ENCODE assay signal across 23 cellular contexts in the genomic region with DNA sequence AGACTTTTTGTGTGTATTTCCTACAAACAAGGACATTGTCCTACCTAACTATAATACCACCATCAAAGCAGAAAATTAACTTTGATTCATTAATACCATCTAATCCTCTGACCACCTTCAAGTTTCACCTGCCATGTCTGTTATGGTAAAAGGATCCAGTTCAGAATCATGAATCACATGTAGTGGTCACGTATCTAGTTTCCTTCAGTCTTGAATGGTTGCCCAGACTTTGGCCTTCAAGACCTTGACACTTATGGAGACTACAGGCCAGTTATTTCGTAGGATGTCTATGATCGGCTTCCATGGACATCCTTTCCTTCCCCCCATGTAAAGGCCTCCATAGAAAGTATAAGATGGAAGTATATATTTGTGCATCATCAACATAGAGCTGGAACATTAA.
"Had no signal": no experiment of that assay in that cellular context is flagged by ENCODE, and none has a peak within 500 bp of the region (broad histone marks: within the 10 kb centered on the region; RNA-seq: fewer than 3 reads in every experiment).

No MANE protein-coding gene starts in this region.

- H3K4me3 ChIP-seq: left ventricle myocardium inferior, neural progenitor cell, sigmoid colon, smooth muscle cell, testis, uterus had no signal

- H3K27ac ChIP-seq: foreskin keratinocyte, left ventricle myocardium inferior, neural progenitor cell, sigmoid colon, testis, uterus had no signal

- ATAC-seq: foreskin keratinocyte, T-helper 17 cell had no signal

- H3K4me1 ChIP-seq: left ventricle myocardium inferior, neural progenitor cell, sigmoid colon, testis, uterus had no signal

- H3K4me3 Mint-ChIP-seq: activated T-helper 1 cell treated with anti-CD3 and anti-CD28 coated beads, Interleukin-12 subunit alpha, Interleukin-12 subunit beta, Interleukin-2, Interleukin-4 antibody, amounts not matched to agents 30 ng/mL and 10 ng/mL and 1 ng/mL, durations not matched to agents 14 hours and 24 hours and 36 hours; mesothelial cell of epicardium; neural progenitor cell; T-helper 17 cell had no signal

- H3K4me1 Mint-ChIP-seq: mesothelial cell of epicardium, neural progenitor cell had no signal

- DNase-seq: activated CD4-positive, alpha-beta T cell treated with anti-CD3 and anti-CD28 coated beads, Interleukin-2, amount 50 U/mL, for 4 hours; activated gamma-delta T cell; central memory CD4-positive, alpha-beta T cell; dermis blood vessel endothelial cell; effector CD8-positive, alpha-beta T cell; erythroblast; foreskin keratinocyte; hippocampal formation; left ventricle myocardium inferior; mammary epithelial cell; retina; sigmoid colon; stimulated activated CD4-positive, alpha-beta T cell treated with anti-CD3 and anti-CD28 coated beads, Interleukin-15, amount 100 ng/mL, for 24 hours; T-helper 17 cell; testis; trophoblast cell; uterus had no signal

- H3K27ac Mint-ChIP-seq: activated naive CD4-positive, alpha-beta T cell treated with anti-CD3 and anti-CD28 coated beads, Interleukin-2, amount 50 U/mL, for 72 hours; activated T-helper 1 cell treated with anti-CD3 and anti-CD28 coated beads, Interleukin-12 subunit alpha, Interleukin-12 subunit beta, Interleukin-2, Interleukin-4 antibody, amounts not matched to agents 30 ng/mL and 10 ng/mL and 1 ng/mL, durations not matched to agents 14 hours and 24 hours and 36 hours; mesothelial cell of epicardium; neural progenitor cell; progenitor cell of endocrine pancreas had no signal

- H3K36me3 ChIP-seq: left ventricle myocardium inferior, neural progenitor cell, sigmoid colon, uterus had no signal

- H3K27me3 ChIP-seq: foreskin keratinocyte, neural progenitor cell, sigmoid colon, testis, uterus had no signal

- H3K9me3 ChIP-seq: sigmoid colon, testis, uterus had no signal

- H3K27me3 Mint-ChIP-seq: T-helper 17 cell had no signal

- H3K36me3 Mint-ChIP-seq: neural progenitor cell had no signal
